8 cellular contexts compared by ENCODE assay signal in the genomic region with DNA sequence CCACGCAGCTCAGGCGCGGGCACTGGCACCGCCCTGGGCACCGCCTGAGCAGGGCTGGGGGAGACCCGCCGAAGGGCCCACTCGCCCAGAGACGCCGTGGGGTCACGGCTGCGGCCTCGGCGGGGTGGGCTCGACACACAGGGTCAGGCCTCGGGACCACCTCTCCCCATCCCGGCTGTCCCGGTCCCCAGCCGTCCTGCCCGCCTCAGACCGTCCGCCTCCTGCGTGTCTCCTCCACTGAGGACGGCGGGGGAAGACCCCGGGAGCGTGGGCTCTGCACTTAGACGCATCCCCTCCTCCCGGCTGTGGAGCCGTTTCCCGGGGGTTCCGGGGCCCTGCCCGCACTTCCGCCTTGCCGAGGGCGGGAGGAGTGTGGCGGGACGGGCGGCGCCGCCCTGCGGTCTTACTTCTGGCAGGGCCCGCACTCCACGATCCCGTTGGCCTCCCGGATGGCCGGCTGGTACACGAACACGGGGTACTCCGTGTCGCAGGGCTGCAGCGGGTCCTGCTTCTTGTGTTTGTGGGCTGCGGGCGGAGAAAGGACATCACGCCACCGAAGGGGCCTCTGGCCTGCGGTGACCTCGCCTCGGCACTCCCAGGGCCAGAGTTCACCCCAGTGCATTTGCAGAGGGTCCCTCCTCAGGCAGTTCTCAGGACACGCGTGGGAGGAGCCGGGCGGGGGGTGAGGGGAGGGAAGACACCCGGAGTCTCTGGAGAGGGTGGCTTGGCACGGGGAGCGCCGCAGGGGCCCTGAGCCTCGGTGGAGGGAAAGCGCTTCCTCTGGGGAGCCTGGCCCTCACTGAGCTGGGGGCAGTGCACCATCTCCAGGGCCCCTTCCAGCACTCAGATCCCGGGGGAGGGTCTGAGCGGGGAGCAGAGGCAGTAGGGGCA. TPM values are rescaled to one million over a fixed set of nuclear protein-coding genes. Genes with fewer than 3 reads are reported as not detected.
DNase-seq lines count a peak whose midpoint lies in the region; ATAC-seq and TF ChIP-seq lines count a peak whose summit lies in the region.

No MANE protein-coding gene starts in this region.

- TF ChIP-seq CTCF in activated CD8-positive, alpha-beta T cell treated with anti-CD3 and anti-CD28 coated beads for 36 hours (IDR thresholded peaks at IDR 0.05) = no peak
- TF ChIP-seq CTCF in epithelial cell of esophagus (IDR thresholded peaks at IDR 0.05; ENCODE audit: insufficient read depth, low read depth, low read length, missing control alignments) (no peak), ovary (IDR thresholded peaks at IDR 0.05) (no peak)

- CTCF ChIA-PET in activated CD8-positive, alpha-beta T cell treated with anti-CD3 and anti-CD28 coated beads for 36 hours (lab: Charles Lee) = interaction anchor here (1.0 to 16.4 kb wide), 5 partner anchors 16 to 237 kb away, joined by 3 to 456 read pairs (median 29); no protein-coding TSS in a partner anchor

- intact Hi-C loops in activated CD8-positive, alpha-beta T cell treated with anti-CD3 and anti-CD28 coated beads for 36 hours (cut with micrococcal nuclease) = no loop called here
- intact Hi-C loops in ovary (cut with DNase I) = loop anchor here (2.0 to 10.0 kb wide), 6 partner anchors 140 to 785 kb away; no protein-coding TSS in a partner anchor

- TF ChIP-seq POLR2A in ovary (IDR thresholded peaks at IDR 0.05) = no peak

- ATAC-seq in HG03139 (IDR thresholded peaks at IDR 0.05; ENCODE audit: unreplicated experiment) (peak; percentile 9), GM18870 (IDR thresholded peaks at IDR 0.05; ENCODE audit: unreplicated experiment) (no peak)
- peak; percentile 14 for ATAC-seq in activated CD8-positive, alpha-beta T cell treated with anti-CD3 and anti-CD28 coated beads for 36 hours

- H3K27me3 ChIP-seq in ovary = no peaks in the 10 kb centered on the region

- peaks cover 3% of the 10 kb centered on the region for H3K4me1 ChIP-seq in ovary (ENCODE audit: insufficient read depth)
- H3K4me1 ChIP-seq in urinary bladder (ENCODE audit: insufficient read depth) = no peaks in the 10 kb centered on the region

- H3K4me1 Mint-ChIP-seq in activated CD8-positive, alpha-beta T cell treated with anti-CD3 and anti-CD28 coated beads for 36 hours (ENCODE audit: low read depth) = peaks cover 4% of the 10 kb centered on the region

- peak overlapping the region; percentile 89 for H3K27ac Mint-ChIP-seq in activated CD8-positive, alpha-beta T cell treated with anti-CD3 and anti-CD28 coated beads for 36 hours

- H3K27me3 Mint-ChIP-seq in activated CD8-positive, alpha-beta T cell treated with anti-CD3 and anti-CD28 coated beads for 36 hours = no peaks in the 10 kb centered on the region

- H3K4me3 ChIP-seq in epithelial cell of esophagus (ENCODE audit: low read length) (peak overlapping the region; percentile 52), ovary (peak overlapping the region; percentile 46), urinary bladder (ENCODE audit: low read depth, low read length) (peak overlapping the region; percentile 61)

- H3K36me3 Mint-ChIP-seq in activated CD8-positive, alpha-beta T cell treated with anti-CD3 and anti-CD28 coated beads for 36 hours (ENCODE audit: low read depth) = no peaks in the 10 kb centered on the region

- H3K36me3 ChIP-seq in ovary = no peaks in the 10 kb centered on the region
- no peaks in the 10 kb centered on the region for H3K36me3 ChIP-seq in urinary bladder (ENCODE audit: insufficient read depth)

- H3K9me3 ChIP-seq in ovary = no peaks in the 10 kb centered on the region

- peak overlapping the region; percentile 85 for H3K4me3 Mint-ChIP-seq in activated CD8-positive, alpha-beta T cell treated with anti-CD3 and anti-CD28 coated beads for 36 hours

- DNase-seq in GF-D8 (lab: John Stamatoyannopoulos, UW) = peak; percentile 38
- peak; percentile 64 for DNase-seq in activated CD8-positive, alpha-beta T cell treated with anti-CD3 and anti-CD28 coated beads for 36 hours
- DNase-seq in epithelial cell of esophagus (ENCODE audit: low read depth) = no peak
- DNase-seq in ovary = peak; percentile 58 to 76 (median 65)
- DNase-seq in NCI-H1694 (lab: John Stamatoyannopoulos, UW) = no peak

- H3K27ac ChIP-seq in ovary = peak overlapping the region; percentile 13 to 49
- peak overlapping the region; percentile 33 for H3K27ac ChIP-seq in urinary bladder (ENCODE audit: low read depth)

- WGBS in ovary, 3 donors = 16 to 23% (median 19%) methylated on average over 49 to 71 of the region's 71 CpGs
- WGBS in urinary bladder = 39% methylated on average over 71 of the region's 71 CpGs

- no peaks in the 10 kb centered on the region for H3K9me3 Mint-ChIP-seq in activated CD8-positive, alpha-beta T cell treated with anti-CD3 and anti-CD28 coated beads for 36 hours

- POLR2A ChIA-PET in activated CD8-positive, alpha-beta T cell treated with anti-CD3 and anti-CD28 coated beads for 36 hours (lab: Charles Lee) = interaction anchor here (0.7 to 2.1 kb wide), 3 partner anchors 110 to 142 kb away, joined by 3 to 17 read pairs (median 3); no protein-coding TSS in a partner anchor

- no peak for TF ChIP-seq EP300 in ovary (IDR thresholded peaks at IDR 0.05)

RNA-seq across cellular contexts. Expression of gene LRTM2, which starts 23.1 kb away (rescaled TPM):
- total RNA-seq in activated CD8-positive, alpha-beta T cell treated with anti-CD3 and anti-CD28 coated beads for 36 hours = not detected
- total RNA-seq in ovary = not detected
- not detected for polyA plus RNA-seq in ovary
- not detected for total RNA-seq in urinary bladder
- polyA plus RNA-seq in urinary bladder = not detected

Comparison
In these comparisons a context has a peak if more than half of its experiments do, and no peak if none do; other contexts are left out.
1. DNase-seq: peak in GF-D8 (single experiment), activated CD8-positive, alpha-beta T cell treated with anti-CD3 and anti-CD28 coated beads for 36 hours (single experiment) and ovary (5 of 5); none in epithelial cell of esophagus (single experiment) and NCI-H1694 (single experiment).
2. Peak in every context shown above with its lines, with median percentiles within 50 percentile points of each other: H3K4me3 ChIP-seq.